ENCODE assay signal across 15 cellular contexts in genomic region chr3:161700998-161701397, GRCh38.
A peak's percentile ranks its signal among the peaks of the same experiment; 100 is the strongest.
DNase-seq lines count a peak whose midpoint lies in the region; ATAC-seq, FAIRE-seq and TF ChIP-seq lines count a peak whose summit lies in the region.
"Had no signal": no experiment of that assay in that cellular context is flagged by ENCODE, and none has a peak within 500 bp of the region (broad histone marks: within the 10 kb centered on the region; RNA-seq: fewer than 3 reads in every experiment).

No MANE protein-coding gene starts in this region.

- H3K9me3 Mint-ChIP-seq in activated T-cell treated with anti-CD3 and anti-CD28 coated beads, Interleukin-2, amount 50 U/mL, for 72 hours: no peaks in the 10 kb centered on the region
- H3K9me3 Mint-ChIP-seq: activated CD8-positive, alpha-beta T cell treated with anti-CD3 and anti-CD28 coated beads for 36 hours had no signal

- no peaks in the 10 kb centered on the region for H3K4me1 ChIP-seq in PC-3 (ENCODE audit: insufficient read depth, low read length)
- H3K4me1 ChIP-seq in small intestine (ENCODE audit: control insufficient read depth in 2 of 2, insufficient read depth in 1 of 2, low read depth in 1 of 2, low read length in 1 of 2): no peaks in the 10 kb centered on the region
- no peaks in the 10 kb centered on the region for H3K4me1 ChIP-seq in body of pancreas
- H3K4me1 ChIP-seq: suprapubic skin had no signal

- no peaks in the 10 kb centered on the region for H3K36me3 ChIP-seq in PC-3 (ENCODE audit: low read depth, low read length)
- no peaks in the 10 kb centered on the region for H3K36me3 ChIP-seq in small intestine (ENCODE audit: control insufficient read depth in 2 of 2, insufficient read depth in 2 of 2, low read length in 2 of 2)
- H3K36me3 ChIP-seq in body of pancreas (replicated peaks in 1 of 2; ENCODE audit: insufficient read depth in 1 of 2, low read depth in 2 of 2): no peaks in the 10 kb centered on the region
- H3K36me3 ChIP-seq: neutrophil, suprapubic skin had no signal

- H3K4me1 Mint-ChIP-seq in activated T-cell treated with anti-CD3 and anti-CD28 coated beads, Interleukin-2, amount 50 U/mL, for 72 hours (ENCODE audit: low read depth): no peaks in the 10 kb centered on the region

- no peak for TF ChIP-seq CTCF in PC-3 (conservative IDR thresholded peaks at IDR 0.05; ENCODE audit: low read depth, low read length)
- no peak for TF ChIP-seq CTCF in body of pancreas (IDR thresholded peaks at IDR 0.05)

- no peaks in the 10 kb centered on the region for H3K36me3 Mint-ChIP-seq in activated T-cell treated with anti-CD3 and anti-CD28 coated beads, Interleukin-2, amount 50 U/mL, for 72 hours (ENCODE audit: insufficient read depth in 2 of 2)

- H3K27me3 ChIP-seq in PC-3 (ENCODE audit: low read length) (no peaks in the 10 kb centered on the region), small intestine (ENCODE audit: control insufficient read depth in 2 of 2, insufficient read depth in 2 of 2, low read length in 2 of 2) (no peaks in the 10 kb centered on the region), body of pancreas (no peaks in the 10 kb centered on the region)
- H3K27me3 ChIP-seq: neutrophil, suprapubic skin had no signal

- H3K9me3 ChIP-seq in PC-3 (ENCODE audit: low read length) (no peaks in the 10 kb centered on the region), small intestine (ENCODE audit: control insufficient read depth, low read depth) (no peaks in the 10 kb centered on the region), body of pancreas (no peaks in the 10 kb centered on the region)
- H3K9me3 ChIP-seq: neutrophil, suprapubic skin had no signal

- DNase-seq in DMS53 (lab: John Stamatoyannopoulos, UW): peak; percentile 90
- DNase-seq in PC-3: peak; percentile 30
- DNase-seq in small intestine: no peak
- no peak for DNase-seq in activated T-cell treated with anti-CD3 and anti-CD28 coated beads, Interleukin-2, amount 50 U/mL, for 72 hours
- DNase-seq in body of pancreas: no peak
- DNase-seq in central memory CD4-positive, alpha-beta T cell: no peak
- DNase-seq: activated CD8-positive, alpha-beta T cell treated with anti-CD3 and anti-CD28 coated beads for 36 hours; aorta; Right ventricle myocardium superior; stimulated activated CD4-positive, alpha-beta T cell treated with anti-CD3 and anti-CD28 coated beads, Interleukin-4, amount 100 ng/mL, for 4 hours had no signal

- H4K20me1 ChIP-seq in PC-3 (ENCODE audit: low read length): no peaks in the 10 kb centered on the region

- no peak overlapping the region for H3K4me3 ChIP-seq in PC-3 (ENCODE audit: low read length)
- no peak overlapping the region for H3K4me3 ChIP-seq in small intestine (ENCODE audit: low read depth in 1 of 2, low read length in 2 of 2)
- H3K4me3 ChIP-seq in body of pancreas: no peak overlapping the region
- H3K4me3 ChIP-seq: suprapubic skin had no signal

- H3K9me2 ChIP-seq in PC-3 (replicated peaks; ENCODE audit: low read length): no peaks in the 10 kb centered on the region

- no peak overlapping the region for H3K27ac Mint-ChIP-seq in activated T-cell treated with anti-CD3 and anti-CD28 coated beads, Interleukin-2, amount 50 U/mL, for 72 hours
- H3K27ac Mint-ChIP-seq: activated CD8-positive, alpha-beta T cell treated with anti-CD3 and anti-CD28 coated beads for 36 hours had no signal

- H3F3A ChIP-seq in PC-3 (ENCODE audit: low read length, unreplicated experiment): no peaks in the 10 kb centered on the region

- H3K4me3 Mint-ChIP-seq in activated T-cell treated with anti-CD3 and anti-CD28 coated beads, Interleukin-2, amount 50 U/mL, for 72 hours: no peak overlapping the region
- H3K4me3 Mint-ChIP-seq: activated CD8-positive, alpha-beta T cell treated with anti-CD3 and anti-CD28 coated beads for 36 hours had no signal

- H3K4me2 ChIP-seq in PC-3 (ENCODE audit: low read length): no peak overlapping the region

- BruUV-seq in PC-3 (replicated peaks; lab: Mats Ljungman, UMichigan): no TSS peak

- H3K9ac ChIP-seq in PC-3 (ENCODE audit: low read length): no peak overlapping the region

- TF ChIP-seq POLR2A in body of pancreas (IDR thresholded peaks at IDR 0.05): no peak

- H3K79me2 ChIP-seq in PC-3 (ENCODE audit: low read length): no peaks in the 10 kb centered on the region

- ATAC-seq in GM19372 (IDR thresholded peaks at IDR 0.05; ENCODE audit: low read depth, unreplicated experiment) (peak; percentile 76), HG03066 (IDR thresholded peaks at IDR 0.05; ENCODE audit: low read depth, unreplicated experiment) (peak; percentile 70), PC-3 (no peak), body of pancreas (no peak)
- ATAC-seq in activated T-cell treated with anti-CD3 and anti-CD28 coated beads, Interleukin-2, amount 50 U/mL, for 72 hours (replicated peaks in 1 of 2): no peak
- ATAC-seq: activated CD8-positive, alpha-beta T cell treated with anti-CD3 and anti-CD28 coated beads for 36 hours had no signal

- POLR2A ChIA-PET in PC-3 (lab: Charles Lee; ENCODE audit: unreplicated experiment): no interaction called here

- WGBS in small intestine, 3 donors: 40 to 75% (median 48%) methylated on average over 2 of the region's 2 CpGs
- WGBS in body of pancreas, 2 donors: 28 to 49% methylated on average over 2 of the region's 2 CpGs

- intact Hi-C loops in PC-3 (cut with micrococcal nuclease) (loop anchor here (1.0 kb wide), 1 partner anchor 141 kb away; no protein-coding TSS in a partner anchor), body of pancreas (cut with DNase I) (no loop called here)

- no peak overlapping the region for H3K27ac ChIP-seq in PC-3 (ENCODE audit: low read length)
- no peak overlapping the region for H3K27ac ChIP-seq in small intestine (ENCODE audit: low read depth in 1 of 2, low read length in 1 of 2)
- no peak overlapping the region for H3K27ac ChIP-seq in body of pancreas
- H3K27ac ChIP-seq: neutrophil, suprapubic skin had no signal

- H3K27me3 Mint-ChIP-seq in activated T-cell treated with anti-CD3 and anti-CD28 coated beads, Interleukin-2, amount 50 U/mL, for 72 hours (ENCODE audit: low read depth): no peaks in the 10 kb centered on the region
- H3K27me3 Mint-ChIP-seq: activated CD8-positive, alpha-beta T cell treated with anti-CD3 and anti-CD28 coated beads for 36 hours had no signal

- H2AFZ ChIP-seq in PC-3 (ENCODE audit: low read length): no peak overlapping the region

- CTCF ChIA-PET in PC-3 (lab: Charles Lee): no interaction called here

- FAIRE-seq in small intestine (lab: Jason Lieb, UNC): no peak
- FAIRE-seq: keratinocyte had no signal

Comparison
In these comparisons a context has a peak if more than half of its experiments do, and no peak if none do; other contexts are left out.
1. DNase-seq: peak in DMS53 (single experiment) and PC-3 (single experiment); none in small intestine (single experiment), activated T-cell treated with anti-CD3 and anti-CD28 coated beads, Interleukin-2, amount 50 U/mL, for 72 hours (0 of 2), body of pancreas (0 of 4) and central memory CD4-positive, alpha-beta T cell (single experiment).
2. ATAC-seq: peak in GM19372 (single experiment) and HG03066 (single experiment); none in PC-3 (single experiment), activated T-cell treated with anti-CD3 and anti-CD28 coated beads, Interleukin-2, amount 50 U/mL, for 72 hours (0 of 2) and body of pancreas (single experiment).